In the genomic region with DNA sequence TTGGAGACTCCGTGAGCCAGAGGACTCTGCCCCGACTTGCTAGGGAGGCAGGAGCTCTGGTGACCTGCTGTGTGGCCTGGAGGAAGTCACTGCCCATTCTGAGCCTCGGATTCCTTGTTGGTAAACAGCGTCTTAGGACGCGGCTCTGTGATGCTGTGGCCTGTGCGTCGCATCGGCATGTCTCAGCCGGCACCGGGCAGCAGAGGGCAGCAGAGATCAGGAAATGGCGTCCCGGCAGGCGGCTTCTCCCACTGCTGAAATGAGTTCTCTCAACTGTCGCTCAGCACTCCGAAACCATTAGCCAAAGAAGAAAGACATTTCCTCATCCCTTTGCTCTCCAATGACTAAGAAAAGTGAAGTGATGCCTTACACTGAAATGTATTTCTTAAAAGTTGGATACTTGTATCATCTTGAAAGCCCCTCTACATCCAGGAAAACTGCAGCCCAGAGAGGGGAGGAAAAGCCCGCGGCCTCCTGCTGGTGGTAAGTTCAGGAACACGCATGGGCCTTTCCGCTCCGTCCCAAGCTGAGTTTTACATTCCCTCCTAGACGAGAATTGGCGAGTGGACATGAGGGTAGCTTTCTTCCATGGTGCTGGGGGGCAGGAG, we compare ENCODE assay signal across 8 cellular contexts.
DNase-seq lines count a peak whose midpoint lies in the region; ATAC-seq and TF ChIP-seq lines count a peak whose summit lies in the region.

No MANE protein-coding gene starts in this region.

- peak overlapping the region; percentile 18 for H3K56ac ChIP-seq in mesendoderm (ENCODE audit: low read length)

- H3K4me3 ChIP-seq in BE2C (ENCODE audit: low read depth, low read length) (no peak overlapping the region), mesendoderm (ENCODE audit: low read length) (no peak overlapping the region)

- H3K4ac ChIP-seq in mesendoderm (ENCODE audit: low read depth, low read length), result no peak overlapping the region

- peak; percentile 97 for ATAC-seq in HG03432 (IDR thresholded peaks at IDR 0.05; ENCODE audit: unreplicated experiment)
- ATAC-seq in activated CD8-positive, alpha-beta T cell treated with anti-CD3 and anti-CD28 coated beads, Interleukin-2, amount 10 ng/mL, durations not matched to agents 7 days and 5 days, result peak; percentile 97

- no peak overlapping the region for H3K4me2 ChIP-seq in mesendoderm (ENCODE audit: low read length)

- no peak overlapping the region for H3K27ac ChIP-seq in mesendoderm (ENCODE audit: low read depth, low read length)

- no peaks in the 10 kb centered on the region for H3K36me3 ChIP-seq in BE2C
- no peaks in the 10 kb centered on the region for H3K36me3 ChIP-seq in mesendoderm (ENCODE audit: control insufficient read depth, insufficient read depth, low read length)

- TF ChIP-seq CTCF in BE2C (IDR thresholded peaks at IDR 0.05; ENCODE audit: low read depth, low read length), result peak; percentile 81

- H3K9me3 Mint-ChIP-seq in activated CD8-positive, alpha-beta T cell treated with anti-CD3 and anti-CD28 coated beads, Interleukin-2, amount 10 ng/mL, durations not matched to agents 7 days and 5 days (ENCODE audit: insufficient read depth), result no peaks in the 10 kb centered on the region

- CTCF ChIA-PET in activated CD8-positive, alpha-beta T cell treated with anti-CD3 and anti-CD28 coated beads, Interleukin-2, amount 10 ng/mL, durations not matched to agents 7 days and 5 days (lab: Charles Lee), result interaction anchor here (0.7 to 1.3 kb wide), 3 partner anchors 78 to 793 kb away, joined by 3 read pairs; no protein-coding TSS in a partner anchor

- H3K9me3 ChIP-seq in BE2C, result no peaks in the 10 kb centered on the region

- H3K27ac Mint-ChIP-seq in activated CD8-positive, alpha-beta T cell treated with anti-CD3 and anti-CD28 coated beads, Interleukin-2, amount 10 ng/mL, durations not matched to agents 7 days and 5 days, result no peak overlapping the region

- no peaks in the 10 kb centered on the region for H3K79me2 ChIP-seq in mesendoderm (ENCODE audit: control insufficient read depth, insufficient read depth, low read length)

- WGBS in mesendoderm (ENCODE audit: extremely low coverage, insufficient coverage, low lambda C conversion rate), result no CpG with 5 or more reads among the region's 23 CpGs

- no peak overlapping the region for H2BK120ac ChIP-seq in mesendoderm (ENCODE audit: low read depth, low read length)

- DNase-seq in BE2C (peak; percentile 81), GM19238 (ENCODE audit: insufficient read length, low spot score) (peak; percentile 68), NCI-H748 treated with DMSO at 0.1 percent for 48 hours (lab: John Stamatoyannopoulos, UW) (peak; percentile 47), mesendoderm (peak; percentile 88)
- peak; percentile 81 for DNase-seq in activated CD8-positive, alpha-beta T cell treated with anti-CD3 and anti-CD28 coated beads, Interleukin-2, amount 10 ng/mL, durations not matched to agents 7 days and 5 days
- peak; percentile 63 for DNase-seq in effector CD4-positive, alpha-beta T cell
- DNase-seq in stimulated activated CD8-positive, alpha-beta memory T cell treated with anti-CD3 and anti-CD28 coated beads, Interleukin-2, amount 100 ng/mL, for 1 hour (ENCODE audit: low read depth in 2 of 2), result peak; percentile 20 to 52

- no peak overlapping the region for H3K23ac ChIP-seq in mesendoderm (ENCODE audit: low read length)

- peaks cover 9% of the 10 kb centered on the region for H3K4me1 Mint-ChIP-seq in activated CD8-positive, alpha-beta T cell treated with anti-CD3 and anti-CD28 coated beads, Interleukin-2, amount 10 ng/mL, durations not matched to agents 7 days and 5 days (ENCODE audit: low read depth)

- H3K4me3 Mint-ChIP-seq in activated CD8-positive, alpha-beta T cell treated with anti-CD3 and anti-CD28 coated beads, Interleukin-2, amount 10 ng/mL, durations not matched to agents 7 days and 5 days, result peak overlapping the region; percentile 15

- H2BK5ac ChIP-seq in mesendoderm (ENCODE audit: low read length), result no peak overlapping the region

- H3K36me3 Mint-ChIP-seq in activated CD8-positive, alpha-beta T cell treated with anti-CD3 and anti-CD28 coated beads, Interleukin-2, amount 10 ng/mL, durations not matched to agents 7 days and 5 days (ENCODE audit: low read depth), result no peaks in the 10 kb centered on the region

- H3K79me1 ChIP-seq in mesendoderm (ENCODE audit: low read length), result no peaks in the 10 kb centered on the region

- no peaks in the 10 kb centered on the region for H3K27me3 Mint-ChIP-seq in activated CD8-positive, alpha-beta T cell treated with anti-CD3 and anti-CD28 coated beads, Interleukin-2, amount 10 ng/mL, durations not matched to agents 7 days and 5 days (ENCODE audit: low read depth)

- H3K4me1 ChIP-seq in BE2C (peaks cover 5% of the 10 kb centered on the region; the same call in 1 of the 2 replicates), mesendoderm (ENCODE audit: control insufficient read depth, low read depth, low read length) (no peaks in the 10 kb centered on the region)

- H3K27me3 ChIP-seq in BE2C (no peaks in the 10 kb centered on the region), mesendoderm (ENCODE audit: insufficient read depth, low read length, poor library complexity) (no peaks in the 10 kb centered on the region)

- H4K8ac ChIP-seq in mesendoderm (ENCODE audit: low read depth, low read length), result no peak overlapping the region

- H3K18ac ChIP-seq in mesendoderm (ENCODE audit: low read length), result no peak overlapping the region

- no peak overlapping the region for H2BK15ac ChIP-seq in mesendoderm (replicated peaks; ENCODE audit: low read depth)

- POLR2A ChIA-PET in activated CD8-positive, alpha-beta T cell treated with anti-CD3 and anti-CD28 coated beads, Interleukin-2, amount 10 ng/mL, durations not matched to agents 7 days and 5 days (lab: Charles Lee), result no interaction called here

- H3K9ac ChIP-seq in mesendoderm (ENCODE audit: low read length), result no peak overlapping the region

- no peak overlapping the region for H2AK5ac ChIP-seq in mesendoderm (ENCODE audit: low read length)

- no peak overlapping the region for H4K5ac ChIP-seq in mesendoderm (ENCODE audit: low read length)

Comparison
In these comparisons a context has a peak if more than half of its experiments do, and no peak if none do; other contexts are left out.
1. DNase-seq: peak in every context shown above with its lines; median percentile 88 in mesendoderm; 81 in BE2C; 81 in activated CD8-positive, alpha-beta T cell treated with anti-CD3 and anti-CD28 coated beads, Interleukin-2, amount 10 ng/mL, durations not matched to agents 7 days and 5 days; 68 in GM19238; 63 in effector CD4-positive, alpha-beta T cell; 47 in NCI-H748 treated with DMSO at 0.1 percent for 48 hours; 36 in stimulated activated CD8-positive, alpha-beta memory T cell treated with anti-CD3 and anti-CD28 coated beads, Interleukin-2, amount 100 ng/mL, for 1 hour.